9 cellular contexts compared by ENCODE assay signal in genomic region chr2:218271865-218272530, GRCh38. TPM values are rescaled to one million over a fixed set of nuclear protein-coding genes. Genes with fewer than 3 reads are reported as not detected.
DNase-seq lines count a peak whose midpoint lies in the region; ATAC-seq and TF ChIP-seq lines count a peak whose summit lies in the region.
"Had no signal": no experiment of that assay in that cellular context is flagged by ENCODE, and none has a peak within 500 bp of the region (broad histone marks: within the 10 kb centered on the region; RNA-seq: fewer than 3 reads in every experiment).

No MANE protein-coding gene starts in this region.

- H3K27me3 Mint-ChIP-seq in activated CD4-positive, alpha-beta memory T cell treated with anti-CD3 and anti-CD28 coated beads, Interleukin-2, amount 10 ng/mL, durations not matched to agents 7 days and 5 days, result no peaks in the 10 kb centered on the region

- no peak for TF ChIP-seq CTCF in SK-N-SH (IDR thresholded peaks at IDR 0.05)
- no peak for TF ChIP-seq CTCF in hepatocyte (IDR thresholded peaks at IDR 0.05; ENCODE audit: poor library complexity)
- no peak for TF ChIP-seq CTCF in stomach (IDR thresholded peaks at IDR 0.05)

- DNase-seq in SK-N-SH (no peak), hepatocyte (ENCODE audit: low spot score) (no peak), stomach (no peak), NCI-H748 treated with DMSO at 0.1 percent for 48 hours (lab: John Stamatoyannopoulos, UW) (no peak), cerebellar nuclear complex (lab: John Stamatoyannopoulos, UW) (no peak)
- DNase-seq in activated CD4-positive, alpha-beta memory T cell treated with anti-CD3 and anti-CD28 coated beads, Interleukin-2, amount 10 ng/mL, durations not matched to agents 7 days and 5 days, result no peak

- peaks cover 47% of the 10 kb centered on the region for H3K79me2 ChIP-seq in SK-N-SH (ENCODE audit: insufficient read depth)
- H3K79me2 ChIP-seq in hepatocyte, result peaks cover 43% of the 10 kb centered on the region

- H3K4me3 Mint-ChIP-seq in activated CD4-positive, alpha-beta memory T cell treated with anti-CD3 and anti-CD28 coated beads, Interleukin-2, amount 10 ng/mL, durations not matched to agents 7 days and 5 days, result peak overlapping the region; percentile 89

- peaks cover 49% of the 10 kb centered on the region for H3K4me1 Mint-ChIP-seq in activated CD4-positive, alpha-beta memory T cell treated with anti-CD3 and anti-CD28 coated beads, Interleukin-2, amount 10 ng/mL, durations not matched to agents 7 days and 5 days

- peak overlapping the region; percentile 47 for H3K27ac Mint-ChIP-seq in activated CD4-positive, alpha-beta memory T cell treated with anti-CD3 and anti-CD28 coated beads, Interleukin-2, amount 10 ng/mL, durations not matched to agents 7 days and 5 days

- TF ChIP-seq POLR2A in stomach (IDR thresholded peaks at IDR 0.05), result no peak

- peaks cover 28 to 34% of the 10 kb centered on the region in 2 experiments for H3K36me3 ChIP-seq in SK-N-SH (replicated peaks in 1 of 2; ENCODE audit: control insufficient read depth in 1 of 2, insufficient read depth in 2 of 2, low read length in 1 of 2)
- H3K36me3 ChIP-seq in hepatocyte (replicated peaks; ENCODE audit: insufficient read depth, low read depth), result no peaks in the 10 kb centered on the region
- H3K36me3 ChIP-seq in stomach, result peaks cover 37 to 49% (median 48%) of the 10 kb centered on the region in 4 donors

- H3K4me3 ChIP-seq in SK-N-SH (ENCODE audit: low read depth in 2 of 2, low read length in 1 of 2) (peak overlapping the region in 1 of 2 experiments; percentile 85; a peak in 1 of 4 replicates), hepatocyte (no peak overlapping the region), stomach (peak overlapping the region in 2 of 4 donors; percentile 79 to 88)

- H3K36me3 Mint-ChIP-seq in activated CD4-positive, alpha-beta memory T cell treated with anti-CD3 and anti-CD28 coated beads, Interleukin-2, amount 10 ng/mL, durations not matched to agents 7 days and 5 days (ENCODE audit: low read depth), result peaks cover 50% of the 10 kb centered on the region

- H2AFZ ChIP-seq in SK-N-SH (ENCODE audit: low read depth), result no peak overlapping the region
- H2AFZ ChIP-seq in hepatocyte, result no peak overlapping the region

- H3K9me3 Mint-ChIP-seq in activated CD4-positive, alpha-beta memory T cell treated with anti-CD3 and anti-CD28 coated beads, Interleukin-2, amount 10 ng/mL, durations not matched to agents 7 days and 5 days, result no peaks in the 10 kb centered on the region

- H3K9me2 ChIP-seq in SK-N-SH (no peaks in the 10 kb centered on the region), hepatocyte (replicated peaks; ENCODE audit: insufficient read depth) (no peaks in the 10 kb centered on the region)

- POLR2A ChIA-PET in SK-N-SH (lab: Yijun Ruan, JAX), result no interaction called here
- POLR2A ChIA-PET in activated CD4-positive, alpha-beta memory T cell treated with anti-CD3 and anti-CD28 coated beads, Interleukin-2, amount 10 ng/mL, durations not matched to agents 7 days and 5 days (lab: Charles Lee), result interaction anchor here (0.8 to 10.7 kb wide), 6 partner anchors 15 to 140 kb away, joined by 3 to 299 read pairs (median 5); partner anchors contain the start of genes CATIP and TMBIM1

- H3K9ac ChIP-seq in SK-N-SH, result no peak overlapping the region

- no peaks in the 10 kb centered on the region for H3F3A ChIP-seq in SK-N-SH (replicated peaks; ENCODE audit: insufficient read depth)

- CTCF ChIA-PET in SK-N-SH (lab: Yijun Ruan, JAX), result interaction anchor here (0.5 to 5.7 kb wide), 23 partner anchors 10 to 429 kb away, joined by 3 to 47 read pairs (median 5); partner anchors contain the start of genes CATIP and GPBAR1
- CTCF ChIA-PET in activated CD4-positive, alpha-beta memory T cell treated with anti-CD3 and anti-CD28 coated beads, Interleukin-2, amount 10 ng/mL, durations not matched to agents 7 days and 5 days (lab: Charles Lee), result interaction anchor here (0.7 to 6.8 kb wide), 16 partner anchors 13 to 201 kb away, joined by 3 to 126 read pairs (median 4); partner anchors contain the start of genes CATIP, CXCR1 and TMBIM1

- H3K9me3 ChIP-seq in SK-N-SH (no peaks in the 10 kb centered on the region), hepatocyte (ENCODE audit: low read depth) (no peaks in the 10 kb centered on the region), stomach (no peaks in the 10 kb centered on the region)

- H3K4me1 ChIP-seq in SK-N-SH (ENCODE audit: control insufficient read depth in 1 of 2, insufficient read depth in 2 of 2, low read depth in 1 of 2, low read length in 1 of 2), result peaks cover 14 to 19% of the 10 kb centered on the region in 2 experiments; a peak in 1 of 4 replicates
- peaks cover 21% of the 10 kb centered on the region for H3K4me1 ChIP-seq in hepatocyte (ENCODE audit: insufficient read depth)
- peaks cover 31 to 84% (median 70%) of the 10 kb centered on the region in 4 donors for H3K4me1 ChIP-seq in stomach

- H3K27me3 ChIP-seq in SK-N-SH (ENCODE audit: insufficient read depth) (no peaks in the 10 kb centered on the region), hepatocyte (no peaks in the 10 kb centered on the region), stomach (no peaks in the 10 kb centered on the region)

- H3K27ac ChIP-seq in SK-N-SH (ENCODE audit: low read depth in 2 of 2, low read length in 1 of 2) (no peak overlapping the region), hepatocyte (peak overlapping the region; percentile 76), stomach (peak overlapping the region; percentile 75 to 99 (median 85))

- H4K20me1 ChIP-seq in SK-N-SH (ENCODE audit: insufficient read depth) (peaks cover 6% of the 10 kb centered on the region; the same call in 1 of the 2 replicates), hepatocyte (ENCODE audit: insufficient read depth, poor library complexity, severe bottlenecking) (peaks cover 7% of the 10 kb centered on the region)

- intact Hi-C loops in stomach (cut with DNase I; ENCODE audit: low total_unique reads), result no loop called here

- H3K4me2 ChIP-seq in SK-N-SH, result peak overlapping the region; percentile 94; the same call in 1 of the 2 replicates
- H3K4me2 ChIP-seq in hepatocyte, result peak overlapping the region; percentile 94

- no peak for TF ChIP-seq RAD21 in SK-N-SH (IDR thresholded peaks at IDR 0.05; ENCODE audit: low read length)

- 71% methylated on average over 5 of the region's 5 CpGs for WGBS in SK-N-SH (ENCODE audit: low lambda C conversion rate)
- 83% methylated on average over 5 of the region's 5 CpGs for WGBS in hepatocyte (ENCODE audit: low lambda C conversion rate, missing lambda C conversion rate)
- WGBS in stomach, 5 donors, result 25 to 35% (median 32%) methylated on average over 5 of the region's 5 CpGs

- TF ChIP-seq EP300 in SK-N-SH (IDR thresholded peaks at IDR 0.05; ENCODE audit: borderline replicate concordance in 1 of 2, low read depth in 1 of 2, low read length in 1 of 2), result no peak
- TF ChIP-seq EP300 in stomach (IDR thresholded peaks at IDR 0.05), result no peak

- ATAC-seq in SK-N-SH treated with all-trans-retinoic acid at 6 μM for 48 hours (no peak), GM19324 (IDR thresholded peaks at IDR 0.05; ENCODE audit: low FRiP score, unreplicated experiment) (no peak)

TF ChIP-seq in SK-N-SH, 30 proteins besides CTCF, POLR2A, EP300 and RAD21 (continues in another document):
- TF ChIP-seq JUND (IDR thresholded peaks at IDR 0.05), result no peak

TF ChIP-seq in SK-N-SH treated with all-trans-retinoic acid at 6 μM for 48 hours, 23 proteins besides CTCF, POLR2A, EP300 and RAD21 (continues in another document):
- no peak for TF ChIP-seq ZFP30 (CRISPR knock-in tag; IDR thresholded peaks at IDR 0.05)
- TF ChIP-seq RARB (CRISPR knock-in tag; IDR thresholded peaks at IDR 0.05), result no peak

RNA-seq across cellular contexts. Expression of gene PNKD, which starts 1.7 kb away (rescaled TPM):
- 92.2 and 101 TPM in 2 replicates for polyA plus RNA-seq in SK-N-SH (2012; rRNA removed)
- 56.7 and 75.3 TPM in 2 replicates for polyA plus RNA-seq in SK-N-SH (2012; cell fraction: cytosol; rRNA removed)
- polyA plus RNA-seq in SK-N-SH (2012; cell fraction: nucleus; rRNA removed), result 57.8 and 74.7 TPM in 2 replicates
- total RNA-seq in activated CD4-positive, alpha-beta memory T cell treated with anti-CD3 and anti-CD28 coated beads, Interleukin-2, amount 10 ng/mL, durations not matched to agents 7 days and 5 days, result 10 to 100 TPM; 30.1 to 31.8 TPM
- total RNA-seq in hepatocyte, result 48.7 and 56.3 TPM in 2 replicates
- 140 and 145 TPM in 2 replicates for polyA plus RNA-seq in hepatocyte
- total RNA-seq in stomach, result 100 to 1,000 TPM in 2 of 5 donors, 10 to 100 TPM in 3; 35.1 to 121 (median 76.9) TPM
- 100 to 1,000 TPM; 114 to 116 (median 114) TPM for polyA plus RNA-seq in stomach

RNA-seq across cellular contexts. Expression of gene AAMP, which starts 2.1 kb away (rescaled TPM):
- polyA plus RNA-seq in SK-N-SH (2012; rRNA removed) (223 and 276 TPM in 2 replicates), hepatocyte (166 and 179 TPM in 2 replicates), stomach (100 to 1,000 TPM in 1 of 3 donors, 10 to 100 TPM in 2; 85.9 to 183 (median 88.9) TPM)
- 191 and 203 TPM in 2 replicates for polyA plus RNA-seq in SK-N-SH (2012; cell fraction: cytosol; rRNA removed)
- polyA plus RNA-seq in SK-N-SH (2012; cell fraction: nucleus; rRNA removed), result 302 and 308 TPM in 2 replicates
- 10 to 100 TPM; 44.2 to 46.8 TPM for total RNA-seq in activated CD4-positive, alpha-beta memory T cell treated with anti-CD3 and anti-CD28 coated beads, Interleukin-2, amount 10 ng/mL, durations not matched to agents 7 days and 5 days
- total RNA-seq in hepatocyte (104 and 140 TPM in 2 replicates), stomach (100 to 1,000 TPM in 4 of 5 donors, 10 to 100 TPM in 1; 82.6 to 218 (median 173) TPM)

RNA-seq across cellular contexts. Expression of gene GPBAR1, which starts 11.2 kb away (rescaled TPM):
- polyA plus RNA-seq in SK-N-SH (2012; rRNA removed), result 0.08 and 0.13 TPM in 2 replicates
- 0.03 and 0.05 TPM in 2 replicates for polyA plus RNA-seq in SK-N-SH (2012; cell fraction: cytosol; rRNA removed)
- 0.38 and 0.50 TPM in 2 replicates for polyA plus RNA-seq in SK-N-SH (2012; cell fraction: nucleus; rRNA removed)
- total RNA-seq in activated CD4-positive, alpha-beta memory T cell treated with anti-CD3 and anti-CD28 coated beads, Interleukin-2, amount 10 ng/mL, durations not matched to agents 7 days and 5 days, result under 1 TPM; 0.68 to 0.75 TPM
- total RNA-seq in hepatocyte, result 6.1 and 10.9 TPM in 2 replicates
- polyA plus RNA-seq in hepatocyte, result 23.4 and 25.6 TPM in 2 replicates
- 1 to 10 TPM in 3 of 5 donors, under 1 TPM in 2; 0.45 to 4.8 (median 1.1) TPM for total RNA-seq in stomach
- 1 to 10 TPM; 1.8 to 2.7 (median 2.6) TPM for polyA plus RNA-seq in stomach
- total RNA-seq: A172 had no signal

RNA-seq across cellular contexts. Expression of gene TMBIM1, which starts 20.3 kb away (rescaled TPM):
- polyA plus RNA-seq in SK-N-SH (2012; rRNA removed) (7.3 and 7.8 TPM in 2 replicates), hepatocyte (265 and 302 TPM in 2 replicates), stomach (100 to 1,000 TPM in 1 of 3 donors, 10 to 100 TPM in 2; 94.6 to 119 (median 97.9) TPM)
- 4.4 and 6.8 TPM in 2 replicates for polyA plus RNA-seq in SK-N-SH (2012; cell fraction: cytosol; rRNA removed)
- 4.5 and 5.3 TPM in 2 replicates for polyA plus RNA-seq in SK-N-SH (2012; cell fraction: nucleus; rRNA removed)
- 100 to 1,000 TPM; 105 to 107 TPM for total RNA-seq in activated CD4-positive, alpha-beta memory T cell treated with anti-CD3 and anti-CD28 coated beads, Interleukin-2, amount 10 ng/mL, durations not matched to agents 7 days and 5 days
- total RNA-seq in hepatocyte (167 and 224 TPM in 2 replicates), stomach (100 to 1,000 TPM; 103 to 318 (median 223) TPM)

RNA-seq across cellular contexts. Expression of gene ARPC2, which starts 55.0 kb away (rescaled TPM):
- polyA plus RNA-seq in SK-N-SH (2012; rRNA removed), result 319 and 387 TPM in 2 replicates
- 392 and 457 TPM in 2 replicates for polyA plus RNA-seq in SK-N-SH (2012; cell fraction: cytosol; rRNA removed)
- polyA plus RNA-seq in SK-N-SH (2012; cell fraction: nucleus; rRNA removed), result 156 and 201 TPM in 2 replicates
- total RNA-seq in activated CD4-positive, alpha-beta memory T cell treated with anti-CD3 and anti-CD28 coated beads, Interleukin-2, amount 10 ng/mL, durations not matched to agents 7 days and 5 days, result 100 to 1,000 TPM; 765 to 778 TPM
- total RNA-seq in hepatocyte, result 310 and 312 TPM in 2 replicates
- polyA plus RNA-seq in hepatocyte, result 436 and 482 TPM in 2 replicates
- total RNA-seq in stomach, result 100 to 1,000 TPM in 4 of 5 donors, 10 to 100 TPM in 1; 92.1 to 456 (median 234) TPM
- polyA plus RNA-seq in stomach, result 100 to 1,000 TPM; 188 to 384 (median 278) TPM

Comparison
In these comparisons a context has a peak if more than half of its experiments do, and no peak if none do; other contexts are left out.
1. H3K27ac ChIP-seq: peak in hepatocyte (single experiment) and stomach (5 of 5); none in SK-N-SH (0 of 2).